Comparison of ENCODE assay signal across 8 cellular contexts in the genomic region with DNA sequence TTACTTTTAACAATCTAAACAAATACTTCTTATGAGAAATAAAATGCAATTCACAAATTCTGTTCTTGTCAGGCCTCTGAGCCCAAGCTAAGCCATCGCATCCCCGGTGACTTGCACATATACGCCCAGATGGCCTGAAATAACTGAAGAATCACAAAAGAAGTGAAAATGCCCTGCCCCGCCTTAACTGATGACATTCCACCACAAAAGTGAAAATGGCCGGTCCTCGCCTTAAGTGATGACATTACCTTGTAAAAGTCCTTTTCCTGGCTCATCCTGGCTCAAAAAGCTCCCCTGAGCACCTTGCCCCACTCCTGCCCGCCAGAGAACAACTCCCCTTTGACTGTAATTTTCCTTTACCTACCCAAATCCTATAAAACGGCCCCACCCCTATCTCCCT. TPM values are rescaled to one million over a fixed set of nuclear protein-coding genes. Genes with fewer than 3 reads are reported as not detected.
DNase-seq lines count a peak whose midpoint lies in the region; FAIRE-seq and TF ChIP-seq lines count a peak whose summit lies in the region.
"Not testable (repeated sequence)": the region's sequence is repeated elsewhere in the genome, so short reads cannot be mapped to it uniquely, and the experiment has no call there.

No MANE protein-coding gene starts in this region.

- H3K9me3 Mint-ChIP-seq in T-helper 1 cell treated with Interleukin-12 subunit alpha and Interleukin-12 subunit beta and Interleukin-4 antibody, amounts not matched to agents 30 μg/mL and 1 μg/mL, for 36 hours; activated naive CD8-positive, alpha-beta T cell (ENCODE audit: low read depth): not testable (repeated sequence)

- H4K20me1 ChIP-seq in osteoblast (ENCODE audit: insufficient read depth, low read length) = not testable (repeated sequence)

- FAIRE-seq in kidney (lab: Jason Lieb, UNC) = not testable (repeated sequence)

- H3K27me3 ChIP-seq in osteoblast (ENCODE audit: insufficient read depth, low read length); tibial artery: not testable (repeated sequence)

- peak overlapping the region in 1 of 2 donors; percentile 95 for H3K9ac ChIP-seq in kidney (ENCODE audit: low read length in 2 of 2)

- H3K79me2 ChIP-seq in osteoblast (ENCODE audit: insufficient read depth, low read length) = peaks cover 46% of the 10 kb centered on the region

- TF ChIP-seq CTCF in kidney (IDR thresholded peaks at IDR 0.05; ENCODE audit: borderline replicate concordance, extremely low read depth, insufficient read depth); osteoblast (IDR thresholded peaks at IDR 0.05; ENCODE audit: extremely low read depth, low read depth, low read length); tibial artery (IDR thresholded peaks at IDR 0.05): not testable (repeated sequence)

- H3K27ac Mint-ChIP-seq in T-helper 1 cell treated with Interleukin-12 subunit alpha and Interleukin-12 subunit beta and Interleukin-4 antibody, amounts not matched to agents 30 μg/mL and 1 μg/mL, for 36 hours = peak overlapping the region; percentile 92
- peak overlapping the region; percentile 76 for H3K27ac Mint-ChIP-seq in activated naive CD8-positive, alpha-beta T cell

- peak overlapping the region; percentile 88 for H3K4me2 ChIP-seq in osteoblast (ENCODE audit: insufficient read depth, low read length)

- H3K4me3 ChIP-seq in kidney (ENCODE audit: low read length in 2 of 2) = peak overlapping the region; percentile 92 to 93
- peak overlapping the region; percentile 93 for H3K4me3 ChIP-seq in osteoblast (ENCODE audit: insufficient read depth, low read length)
- H3K4me3 ChIP-seq in tibial artery = peak overlapping the region; percentile 86 to 92

- H3K4me1 Mint-ChIP-seq in T-helper 1 cell treated with Interleukin-12 subunit alpha and Interleukin-12 subunit beta and Interleukin-4 antibody, amounts not matched to agents 30 μg/mL and 1 μg/mL, for 36 hours (ENCODE audit: low read depth) = peaks cover 23% of the 10 kb centered on the region
- H3K4me1 Mint-ChIP-seq in activated naive CD8-positive, alpha-beta T cell (ENCODE audit: low read depth) = not testable (repeated sequence)

- H3K4me3 Mint-ChIP-seq in T-helper 1 cell treated with Interleukin-12 subunit alpha and Interleukin-12 subunit beta and Interleukin-4 antibody, amounts not matched to agents 30 μg/mL and 1 μg/mL, for 36 hours = peak overlapping the region; percentile 94
- H3K4me3 Mint-ChIP-seq in activated naive CD8-positive, alpha-beta T cell = peak overlapping the region; percentile 88

- not testable (repeated sequence) for H3K36me3 ChIP-seq in kidney (ENCODE audit: control insufficient read depth in 1 of 2, insufficient read depth in 2 of 2, low read length in 2 of 2); tibial artery
- H3K36me3 ChIP-seq in osteoblast (ENCODE audit: insufficient read depth, low read length) = peaks cover 13% of the 10 kb centered on the region

- DNase-seq in DMS 273 (lab: John Stamatoyannopoulos, UW; ENCODE audit: unreplicated experiment) = peak; percentile 8
- DNase-seq in KG1 (lab: John Stamatoyannopoulos, UW) = peak; percentile 18
- DNase-seq in epithelial cell of prostate (ENCODE audit: low read depth, low spot score); kidney; osteoblast (ENCODE audit: insufficient read length, low spot score, missing footprints); tibial artery: not testable (repeated sequence)

- H2AFZ ChIP-seq in osteoblast (ENCODE audit: low read length) = peak overlapping the region; percentile 96

- peaks cover 12% of the 10 kb centered on the region for H3K27me3 Mint-ChIP-seq in T-helper 1 cell treated with Interleukin-12 subunit alpha and Interleukin-12 subunit beta and Interleukin-4 antibody, amounts not matched to agents 30 μg/mL and 1 μg/mL, for 36 hours (ENCODE audit: low read depth)
- not testable (repeated sequence) for H3K27me3 Mint-ChIP-seq in activated naive CD8-positive, alpha-beta T cell

- not testable (repeated sequence) for H3K4me1 ChIP-seq in kidney (ENCODE audit: control insufficient read depth in 1 of 2, insufficient read depth in 1 of 2, low read depth in 1 of 2, low read length in 2 of 2)
- H3K4me1 ChIP-seq in osteoblast (ENCODE audit: insufficient read depth, low read length) (peaks cover 12% of the 10 kb centered on the region), tibial artery (peaks cover 0 to 24% (median 3%) of the 10 kb centered on the region in 4 donors)

- H3K36me3 Mint-ChIP-seq in T-helper 1 cell treated with Interleukin-12 subunit alpha and Interleukin-12 subunit beta and Interleukin-4 antibody, amounts not matched to agents 30 μg/mL and 1 μg/mL, for 36 hours (ENCODE audit: low read depth); activated naive CD8-positive, alpha-beta T cell: not testable (repeated sequence)

- intact Hi-C loops in kidney (cut with DNase I) = not testable (repeated sequence)
- intact Hi-C loops in tibial artery (cut with DNase I; ENCODE audit: low total_unique reads) = loop anchor here (5.0 kb wide), 2 partner anchors 349 to 414 kb away; no protein-coding TSS in a partner anchor

- H3K9me3 ChIP-seq in kidney (ENCODE audit: control insufficient read depth in 1 of 2, low read length in 2 of 2); osteoblast (ENCODE audit: low read depth, low read length); tibial artery: not testable (repeated sequence)

- peak overlapping the region; percentile 95 for H3K27ac ChIP-seq in epithelial cell of prostate
- H3K27ac ChIP-seq in kidney (ENCODE audit: low read depth in 2 of 2, low read length in 2 of 2) = not testable (repeated sequence)
- H3K27ac ChIP-seq in osteoblast (ENCODE audit: low read depth, low read length) = peak overlapping the region; percentile 94
- peak overlapping the region; percentile 96 to 97 for H3K27ac ChIP-seq in tibial artery

RNA-seq across cellular contexts. Expression of a gene that starts 1.2 kb away (rescaled TPM):
- total RNA-seq in kidney (45.2 TPM), osteoblast (96.7 and 114 TPM in 2 replicates)
- polyA plus RNA-seq in kidney (ENCODE audit: insufficient read depth, low read depth, low replicate concordance) = 16.0 TPM
